ENCODE assay signal across 1 cellular context in the genomic region with DNA sequence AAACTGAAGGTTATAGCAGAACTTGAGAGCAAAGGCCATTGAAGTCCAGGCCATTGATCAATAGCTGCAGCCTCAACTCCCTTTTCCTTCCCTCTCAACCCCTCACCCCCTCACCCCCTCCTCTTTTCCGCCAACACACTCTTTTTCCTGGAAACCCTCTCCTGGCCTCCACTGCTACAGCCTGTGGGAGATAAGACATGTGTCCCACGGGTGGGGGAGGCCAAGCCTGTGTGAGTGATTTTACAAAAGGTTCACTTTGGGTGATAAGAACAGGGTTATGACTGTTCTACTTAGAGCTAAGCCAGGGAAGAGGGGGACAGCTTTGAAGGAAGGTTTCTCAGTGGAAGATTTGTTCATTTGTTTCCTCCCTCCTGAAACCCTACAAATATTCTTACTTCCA.
TF ChIP-seq lines count a peak whose summit lies in the region.

No MANE protein-coding gene starts in this region.

TF ChIP-seq in K562, 482 proteins besides CTCF, POLR2A, EP300 and RAD21 (continued from another document):
- no peak for TF ChIP-seq KAT7 (CRISPR knock-in tag; IDR thresholded peaks at IDR 0.05; ENCODE audit: borderline replicate concordance)
- peak; percentile 22; the same call in 1 of the 2 replicates for TF ChIP-seq NFE2 (IDR thresholded peaks at IDR 0.05; ENCODE audit: low read depth)
- peak; percentile 76; the same call in 1 of the 2 replicates for TF ChIP-seq POLR2AphosphoS5 (IDR thresholded peaks at IDR 0.05; ENCODE audit: control insufficient read depth, insufficient read depth, low read depth, low read length)
- TF ChIP-seq ATF1 (CRISPR knock-in tag; IDR thresholded peaks at IDR 0.05): no peak
- 0 out of 2 replicates have a peak, but pooled peaks have one; percentile 18 for TF ChIP-seq ATF1 (tag; IDR thresholded peaks at IDR 0.05)
- peak; percentile 72; the same call in 1 of the 2 replicates for TF ChIP-seq GATAD2B (IDR thresholded peaks at IDR 0.05; ENCODE audit: borderline replicate concordance)
- peak; percentile 70; the same call in 1 of the 2 replicates for TF ChIP-seq SMAD4 (CRISPR knock-in tag; conservative IDR thresholded peaks at IDR 0.05)
- peak; percentile 70 for TF ChIP-seq MTA2 (IDR thresholded peaks at IDR 0.05; ENCODE audit: low read depth)
- TF ChIP-seq, protein P1, sequence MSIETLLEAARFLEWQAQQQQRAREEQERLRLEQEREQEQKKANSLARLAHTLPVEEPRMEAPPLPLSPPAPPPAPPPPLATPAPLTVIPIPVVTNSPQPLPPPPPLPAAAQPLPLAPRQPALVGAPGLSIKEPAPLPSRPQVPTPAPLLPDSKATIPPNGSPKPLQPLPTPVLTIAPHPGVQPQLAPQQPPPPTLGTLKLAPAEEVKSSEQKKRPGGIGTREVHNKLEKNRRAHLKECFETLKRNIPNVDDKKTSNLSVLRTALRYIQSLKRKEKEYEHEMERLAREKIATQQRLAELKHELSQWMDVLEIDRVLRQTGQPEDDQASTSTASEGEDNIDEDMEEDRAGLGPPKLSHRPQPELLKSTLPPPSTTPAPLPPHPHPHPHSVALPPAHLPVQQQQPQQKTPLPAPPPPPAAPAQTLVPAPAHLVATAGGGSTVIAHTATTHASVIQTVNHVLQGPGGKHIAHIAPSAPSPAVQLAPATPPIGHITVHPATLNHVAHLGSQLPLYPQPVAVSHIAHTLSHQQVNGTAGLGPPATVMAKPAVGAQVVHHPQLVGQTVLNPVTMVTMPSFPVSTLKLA (conservative IDR thresholded peaks at IDR 0.05): peak in 1 of 2 experiments; percentile 50; a peak in 2 of 4 replicates
- TF ChIP-seq TAL1 (IDR thresholded peaks at IDR 0.05): peak; percentile 83
- TF ChIP-seq FOXJ2 (tag; IDR thresholded peaks at IDR 0.05): 0 out of 2 replicates have a peak, but pooled peaks have one; percentile 24
- peak; percentile 93 for TF ChIP-seq DPF2 (IDR thresholded peaks at IDR 0.05)
- peak; percentile 93 for TF ChIP-seq NCOR1 (IDR thresholded peaks at IDR 0.05)
- TF ChIP-seq NFIC (IDR thresholded peaks at IDR 0.05): peak; percentile 78
- TF ChIP-seq PHF21A (IDR thresholded peaks at IDR 0.05; ENCODE audit: borderline replicate concordance, low read depth): peak; percentile 29; the same call in 1 of the 2 replicates
- peak; percentile 33 to 80; a peak in 3 of 4 replicates for TF ChIP-seq RCOR1 (IDR thresholded peaks at IDR 0.05; ENCODE audit: borderline replicate concordance in 1 of 2, low read depth in 2 of 2, low read length in 2 of 2)
- TF ChIP-seq, protein P2, sequence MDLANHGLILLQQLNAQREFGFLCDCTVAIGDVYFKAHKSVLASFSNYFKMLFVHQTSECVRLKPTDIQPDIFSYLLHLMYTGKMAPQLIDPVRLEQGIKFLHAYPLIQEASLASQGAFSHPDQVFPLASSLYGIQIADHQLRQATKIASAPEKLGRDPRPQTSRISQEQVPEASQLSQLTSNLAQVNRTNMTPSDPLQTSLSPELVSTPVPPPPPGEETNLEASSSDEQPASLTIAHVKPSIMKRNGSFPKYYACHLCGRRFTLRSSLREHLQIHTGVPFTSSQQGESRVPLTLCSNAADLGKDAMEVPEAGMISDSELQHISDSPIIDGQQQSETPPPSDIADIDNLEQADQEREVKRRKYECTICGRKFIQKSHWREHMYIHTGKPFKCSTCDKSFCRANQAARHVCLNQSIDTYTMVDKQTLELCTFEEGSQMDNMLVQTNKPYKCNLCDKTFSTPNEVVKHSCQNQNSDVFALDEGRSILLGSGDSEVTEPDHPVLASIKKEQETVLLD (IDR thresholded peaks at IDR 0.05): peak; percentile 87
- TF ChIP-seq LEF1 (IDR thresholded peaks at IDR 0.05): peak; percentile 91
- TF ChIP-seq, protein P3, sequence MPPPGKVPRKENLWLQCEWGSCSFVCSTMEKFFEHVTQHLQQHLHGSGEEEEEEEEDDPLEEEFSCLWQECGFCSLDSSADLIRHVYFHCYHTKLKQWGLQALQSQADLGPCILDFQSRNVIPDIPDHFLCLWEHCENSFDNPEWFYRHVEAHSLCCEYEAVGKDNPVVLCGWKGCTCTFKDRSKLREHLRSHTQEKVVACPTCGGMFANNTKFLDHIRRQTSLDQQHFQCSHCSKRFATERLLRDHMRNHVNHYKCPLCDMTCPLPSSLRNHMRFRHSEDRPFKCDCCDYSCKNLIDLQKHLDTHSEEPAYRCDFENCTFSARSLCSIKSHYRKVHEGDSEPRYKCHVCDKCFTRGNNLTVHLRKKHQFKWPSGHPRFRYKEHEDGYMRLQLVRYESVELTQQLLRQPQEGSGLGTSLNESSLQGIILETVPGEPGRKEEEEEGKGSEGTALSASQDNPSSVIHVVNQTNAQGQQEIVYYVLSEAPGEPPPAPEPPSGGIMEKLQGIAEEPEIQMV (tag; conservative IDR thresholded peaks at IDR 0.05; ENCODE audit: low read depth): no peak
- TF ChIP-seq TEAD4 (IDR thresholded peaks at IDR 0.05; ENCODE audit: low read length): peak; percentile 75
- TF ChIP-seq TEAD4 (CRISPR knock-in tag; IDR thresholded peaks at IDR 0.05; ENCODE audit: borderline replicate concordance): no peak
- no peak for TF ChIP-seq CEBPG (CRISPR knock-in tag; IDR thresholded peaks at IDR 0.05)
- no peak for TF ChIP-seq CEBPG (tag; conservative IDR thresholded peaks at IDR 0.05 in 1 of 2, IDR thresholded peaks at IDR 0.05 in 1 of 2)
- peak; percentile 78; the same call in 1 of the 2 replicates for TF ChIP-seq SMARCE1 (IDR thresholded peaks at IDR 0.05)
- TF ChIP-seq TRIM24 (IDR thresholded peaks at IDR 0.05): peak in 1 of 2 experiments; percentile 78; a peak in 2 of 4 replicates
- TF ChIP-seq, protein P4, sequence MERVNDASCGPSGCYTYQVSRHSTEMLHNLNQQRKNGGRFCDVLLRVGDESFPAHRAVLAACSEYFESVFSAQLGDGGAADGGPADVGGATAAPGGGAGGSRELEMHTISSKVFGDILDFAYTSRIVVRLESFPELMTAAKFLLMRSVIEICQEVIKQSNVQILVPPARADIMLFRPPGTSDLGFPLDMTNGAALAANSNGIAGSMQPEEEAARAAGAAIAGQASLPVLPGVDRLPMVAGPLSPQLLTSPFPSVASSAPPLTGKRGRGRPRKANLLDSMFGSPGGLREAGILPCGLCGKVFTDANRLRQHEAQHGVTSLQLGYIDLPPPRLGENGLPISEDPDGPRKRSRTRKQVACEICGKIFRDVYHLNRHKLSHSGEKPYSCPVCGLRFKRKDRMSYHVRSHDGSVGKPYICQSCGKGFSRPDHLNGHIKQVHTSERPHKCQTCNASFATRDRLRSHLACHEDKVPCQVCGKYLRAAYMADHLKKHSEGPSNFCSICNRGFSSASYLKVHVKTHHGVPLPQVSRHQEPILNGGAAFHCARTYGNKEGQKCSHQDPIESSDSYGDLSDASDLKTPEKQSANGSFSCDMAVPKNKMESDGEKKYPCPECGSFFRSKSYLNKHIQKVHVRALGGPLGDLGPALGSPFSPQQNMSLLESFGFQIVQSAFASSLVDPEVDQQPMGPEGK (CRISPR knock-in tag; IDR thresholded peaks at IDR 0.05; ENCODE audit: borderline replicate concordance): no peak
- peak; percentile 92 for TF ChIP-seq EGR1 (conservative IDR thresholded peaks at IDR 0.05)
- no peak for TF ChIP-seq NR4A1 (CRISPR knock-in tag; IDR thresholded peaks at IDR 0.05)
- no peak for TF ChIP-seq NR4A1 (tag; IDR thresholded peaks at IDR 0.05)
- peak in 1 of 2 experiments; percentile 59; a peak in 1 of 4 replicates for TF ChIP-seq ARNT (IDR thresholded peaks at IDR 0.05)
- no peak for TF ChIP-seq ZC3H4 (CRISPR knock-in tag; IDR thresholded peaks at IDR 0.05; ENCODE audit: borderline replicate concordance)
- peak; percentile 55 for TF ChIP-seq HDAC3 (IDR thresholded peaks at IDR 0.05; ENCODE audit: borderline replicate concordance, partially characterized antibody)
- TF ChIP-seq EP400 (IDR thresholded peaks at IDR 0.05): peak; percentile 46; the same call in 1 of the 2 replicates
- TF ChIP-seq ZNF143 (CRISPR knock-in tag; IDR thresholded peaks at IDR 0.05): no peak
- TF ChIP-seq NR1H2 (CRISPR knock-in tag; IDR thresholded peaks at IDR 0.05): no peak
- no peak for TF ChIP-seq PRMT5 (CRISPR knock-in tag; IDR thresholded peaks at IDR 0.05)
